In genomic region chr5:175124821-175125220, GRCh38 we compare ENCODE assay signal across 3 cellular contexts.
A peak's percentile ranks its signal among the peaks of the same experiment; 100 is the strongest.
TF ChIP-seq lines count a peak whose summit lies in the region.

No MANE protein-coding gene starts in this region.

TF ChIP-seq in HCT116, 20 proteins besides CTCF, POLR2A, EP300 and RAD21 (continued from another document and continues in another):
- TF ChIP-seq ZBTB33 (IDR thresholded peaks at IDR 0.05; ENCODE audit: extremely low read depth, insufficient replicate concordance, low read length) (no peak), CBX3 (IDR thresholded peaks at IDR 0.05; ENCODE audit: low read depth) (peak; percentile 65; the same call in 1 of the 2 replicates), MAX (IDR thresholded peaks at IDR 0.05) (peak; percentile 78), ATF3 (IDR thresholded peaks at IDR 0.05) (peak; percentile 21; the same call in 1 of the 2 replicates), YY1 (IDR thresholded peaks at IDR 0.05; ENCODE audit: extremely low read depth, insufficient replicate concordance, low read depth, low read length) (no peak), SRF (IDR thresholded peaks at IDR 0.05; ENCODE audit: low read depth) (peak; percentile 48; the same call in 1 of the 2 replicates), JUND (IDR thresholded peaks at IDR 0.05) (peak; percentile 79), REST (IDR thresholded peaks at IDR 0.05; ENCODE audit: low read depth) (no peak), TCF7L2 (IDR thresholded peaks at IDR 0.05; ENCODE audit: borderline replicate concordance, extremely low read depth, insufficient read depth, insufficient read length) (no peak), ELF1 (IDR thresholded peaks at IDR 0.05; ENCODE audit: borderline replicate concordance, low read depth) (no peak), CEBPB (IDR thresholded peaks at IDR 0.05; ENCODE audit: low read depth) (no peak; the same call in none of the 2 replicates), SIN3A (IDR thresholded peaks at IDR 0.05; ENCODE audit: low read depth) (peak; percentile 67; the same call in 1 of the 2 replicates), EGR1 (IDR thresholded peaks at IDR 0.05; ENCODE audit: low read depth) (no peak), EZH2 (IDR thresholded peaks at IDR 0.05) (no peak), POLR2AphosphoS5 (IDR thresholded peaks at IDR 0.05; ENCODE audit: low read depth, low read length) (peak; percentile 50; the same call in 1 of the 2 replicates)

TF ChIP-seq in K562, 482 proteins besides CTCF, POLR2A, EP300 and RAD21:
- TF ChIP-seq DLX4 (CRISPR knock-in tag; IDR thresholded peaks at IDR 0.05) (no peak), ZNF764 (CRISPR knock-in tag; IDR thresholded peaks at IDR 0.05; ENCODE audit: low read depth) (no peak), PRDM10 (IDR thresholded peaks at IDR 0.05; ENCODE audit: partially characterized antibody) (peak; percentile 62)

TF ChIP-seq in neural cell, 6 proteins besides CTCF, POLR2A, EP300 and RAD21 (continued from another document):
- TF ChIP-seq REST (IDR thresholded peaks at IDR 0.05; ENCODE audit: borderline replicate concordance) (no peak), POLR2AphosphoS5 (IDR thresholded peaks at IDR 0.05) (no peak), SMC3 (conservative IDR thresholded peaks at IDR 0.05; ENCODE audit: poor library complexity) (no peak), EZH2 (IDR thresholded peaks at IDR 0.05; ENCODE audit: borderline replicate concordance, insufficient read depth, low read length, poor library complexity, severe bottlenecking) (no peak)
